Comparison of ENCODE assay signal across 2 cellular contexts in genomic region chr6:116072368-116072767, GRCh38.
TF ChIP-seq lines count a peak whose summit lies in the region.

No MANE protein-coding gene starts in this region.

TF ChIP-seq in K562, 482 proteins besides CTCF, POLR2A, EP300 and RAD21 (continued from another document):
- TF ChIP-seq PATZ1 (CRISPR knock-in tag; IDR thresholded peaks at IDR 0.05; ENCODE audit: borderline replicate concordance) (0 out of 2 replicates have a peak, but pooled peaks have one; percentile 15), PHB (CRISPR knock-in tag; IDR thresholded peaks at IDR 0.05) (no peak), HDAC2 (IDR thresholded peaks at IDR 0.05) (no peak), SRSF9 (IDR thresholded peaks at IDR 0.05; ENCODE audit: borderline replicate concordance, low read depth, low read length) (no peak), DDX20 (tag; IDR thresholded peaks at IDR 0.05; ENCODE audit: low read depth) (no peak), CTBP1 (IDR thresholded peaks at IDR 0.05; ENCODE audit: borderline replicate concordance) (no peak), NCOA6 (IDR thresholded peaks at IDR 0.05) (no peak), HMBOX1 (IDR thresholded peaks at IDR 0.05) (0 out of 2 replicates have a peak, but pooled peaks have one; percentile 21), CBFB (CRISPR knock-in tag; IDR thresholded peaks at IDR 0.05) (no peak), ATF3 (IDR thresholded peaks at IDR 0.05) (peak; percentile 71), ATF3 (CRISPR knock-in tag; conservative IDR thresholded peaks at IDR 0.05) (no peak), NFRKB (IDR thresholded peaks at IDR 0.05; ENCODE audit: low read depth) (no peak), SOX6 (IDR thresholded peaks at IDR 0.05) (no peak), MEIS2 (IDR thresholded peaks at IDR 0.05; ENCODE audit: partially characterized antibody) (peak; percentile 11), POLR2G (IDR thresholded peaks at IDR 0.05; ENCODE audit: low read depth, low read length) (no peak), THRAP3 (IDR thresholded peaks at IDR 0.05; ENCODE audit: borderline replicate concordance) (no peak), TRIM24 (IDR thresholded peaks at IDR 0.05) (peak; percentile 49 to 76; a peak in 2 of 4 replicates)
- TF ChIP-seq, protein P1, sequence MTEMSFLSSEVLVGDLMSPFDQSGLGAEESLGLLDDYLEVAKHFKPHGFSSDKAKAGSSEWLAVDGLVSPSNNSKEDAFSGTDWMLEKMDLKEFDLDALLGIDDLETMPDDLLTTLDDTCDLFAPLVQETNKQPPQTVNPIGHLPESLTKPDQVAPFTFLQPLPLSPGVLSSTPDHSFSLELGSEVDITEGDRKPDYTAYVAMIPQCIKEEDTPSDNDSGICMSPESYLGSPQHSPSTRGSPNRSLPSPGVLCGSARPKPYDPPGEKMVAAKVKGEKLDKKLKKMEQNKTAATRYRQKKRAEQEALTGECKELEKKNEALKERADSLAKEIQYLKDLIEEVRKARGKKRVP (CRISPR knock-in tag; IDR thresholded peaks at IDR 0.05) = peak; percentile 85
- TF ChIP-seq, protein P2, sequence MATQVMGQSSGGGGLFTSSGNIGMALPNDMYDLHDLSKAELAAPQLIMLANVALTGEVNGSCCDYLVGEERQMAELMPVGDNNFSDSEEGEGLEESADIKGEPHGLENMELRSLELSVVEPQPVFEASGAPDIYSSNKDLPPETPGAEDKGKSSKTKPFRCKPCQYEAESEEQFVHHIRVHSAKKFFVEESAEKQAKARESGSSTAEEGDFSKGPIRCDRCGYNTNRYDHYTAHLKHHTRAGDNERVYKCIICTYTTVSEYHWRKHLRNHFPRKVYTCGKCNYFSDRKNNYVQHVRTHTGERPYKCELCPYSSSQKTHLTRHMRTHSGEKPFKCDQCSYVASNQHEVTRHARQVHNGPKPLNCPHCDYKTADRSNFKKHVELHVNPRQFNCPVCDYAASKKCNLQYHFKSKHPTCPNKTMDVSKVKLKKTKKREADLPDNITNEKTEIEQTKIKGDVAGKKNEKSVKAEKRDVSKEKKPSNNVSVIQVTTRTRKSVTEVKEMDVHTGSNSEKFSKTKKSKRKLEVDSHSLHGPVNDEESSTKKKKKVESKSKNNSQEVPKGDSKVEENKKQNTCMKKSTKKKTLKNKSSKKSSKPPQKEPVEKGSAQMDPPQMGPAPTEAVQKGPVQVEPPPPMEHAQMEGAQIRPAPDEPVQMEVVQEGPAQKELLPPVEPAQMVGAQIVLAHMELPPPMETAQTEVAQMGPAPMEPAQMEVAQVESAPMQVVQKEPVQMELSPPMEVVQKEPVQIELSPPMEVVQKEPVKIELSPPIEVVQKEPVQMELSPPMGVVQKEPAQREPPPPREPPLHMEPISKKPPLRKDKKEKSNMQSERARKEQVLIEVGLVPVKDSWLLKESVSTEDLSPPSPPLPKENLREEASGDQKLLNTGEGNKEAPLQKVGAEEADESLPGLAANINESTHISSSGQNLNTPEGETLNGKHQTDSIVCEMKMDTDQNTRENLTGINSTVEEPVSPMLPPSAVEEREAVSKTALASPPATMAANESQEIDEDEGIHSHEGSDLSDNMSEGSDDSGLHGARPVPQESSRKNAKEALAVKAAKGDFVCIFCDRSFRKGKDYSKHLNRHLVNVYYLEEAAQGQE (CRISPR knock-in tag; IDR thresholded peaks at IDR 0.05; ENCODE audit: low read depth) = no peak

TF ChIP-seq in HepG2, 621 proteins besides CTCF, POLR2A, EP300 and RAD21 (continued from another document and continues in another):
- TF ChIP-seq CREB3 (CRISPR knock-in tag; IDR thresholded peaks at IDR 0.05) = no peak
- TF ChIP-seq SRSF1 (optimal IDR thresholded peaks at IDR 0.05; ENCODE audit: low read depth, low read length) = no peak
- TF ChIP-seq ZMAT3 (CRISPR knock-in tag; conservative IDR thresholded peaks at IDR 0.05) = no peak
- TF ChIP-seq, protein P3, sequence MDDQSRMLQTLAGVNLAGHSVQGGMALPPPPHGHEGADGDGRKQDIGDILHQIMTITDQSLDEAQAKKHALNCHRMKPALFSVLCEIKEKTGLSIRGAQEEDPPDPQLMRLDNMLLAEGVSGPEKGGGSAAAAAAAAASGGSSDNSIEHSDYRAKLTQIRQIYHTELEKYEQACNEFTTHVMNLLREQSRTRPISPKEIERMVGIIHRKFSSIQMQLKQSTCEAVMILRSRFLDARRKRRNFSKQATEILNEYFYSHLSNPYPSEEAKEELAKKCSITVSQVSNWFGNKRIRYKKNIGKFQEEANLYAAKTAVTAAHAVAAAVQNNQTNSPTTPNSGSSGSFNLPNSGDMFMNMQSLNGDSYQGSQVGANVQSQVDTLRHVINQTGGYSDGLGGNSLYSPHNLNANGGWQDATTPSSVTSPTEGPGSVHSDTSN (CRISPR knock-in tag; IDR thresholded peaks at IDR 0.05; ENCODE audit: borderline replicate concordance) = no peak
- TF ChIP-seq, protein P4, sequence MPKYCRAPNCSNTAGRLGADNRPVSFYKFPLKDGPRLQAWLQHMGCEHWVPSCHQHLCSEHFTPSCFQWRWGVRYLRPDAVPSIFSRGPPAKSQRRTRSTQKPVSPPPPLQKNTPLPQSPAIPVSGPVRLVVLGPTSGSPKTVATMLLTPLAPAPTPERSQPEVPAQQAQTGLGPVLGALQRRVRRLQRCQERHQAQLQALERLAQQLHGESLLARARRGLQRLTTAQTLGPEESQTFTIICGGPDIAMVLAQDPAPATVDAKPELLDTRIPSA (CRISPR knock-in tag; IDR thresholded peaks at IDR 0.05; ENCODE audit: borderline replicate concordance) = no peak
- TF ChIP-seq ZNF354B (CRISPR knock-in tag; IDR thresholded peaks at IDR 0.05) = no peak
- no peak for TF ChIP-seq ZNF547 (CRISPR knock-in tag; IDR thresholded peaks at IDR 0.05)
- TF ChIP-seq TMF1 (CRISPR knock-in tag; IDR thresholded peaks at IDR 0.05; ENCODE audit: low read depth) = no peak
- no peak for TF ChIP-seq GTF2F1 (IDR thresholded peaks at IDR 0.05; ENCODE audit: low read length)
- no peak for TF ChIP-seq ZFP37 (CRISPR knock-in tag; IDR thresholded peaks at IDR 0.05; ENCODE audit: borderline replicate concordance)
- TF ChIP-seq ZNF616 (CRISPR knock-in tag; IDR thresholded peaks at IDR 0.05; ENCODE audit: low read depth) = no peak
- no peak for TF ChIP-seq ZNF720 (CRISPR knock-in tag; IDR thresholded peaks at IDR 0.05)
- TF ChIP-seq, protein P5, sequence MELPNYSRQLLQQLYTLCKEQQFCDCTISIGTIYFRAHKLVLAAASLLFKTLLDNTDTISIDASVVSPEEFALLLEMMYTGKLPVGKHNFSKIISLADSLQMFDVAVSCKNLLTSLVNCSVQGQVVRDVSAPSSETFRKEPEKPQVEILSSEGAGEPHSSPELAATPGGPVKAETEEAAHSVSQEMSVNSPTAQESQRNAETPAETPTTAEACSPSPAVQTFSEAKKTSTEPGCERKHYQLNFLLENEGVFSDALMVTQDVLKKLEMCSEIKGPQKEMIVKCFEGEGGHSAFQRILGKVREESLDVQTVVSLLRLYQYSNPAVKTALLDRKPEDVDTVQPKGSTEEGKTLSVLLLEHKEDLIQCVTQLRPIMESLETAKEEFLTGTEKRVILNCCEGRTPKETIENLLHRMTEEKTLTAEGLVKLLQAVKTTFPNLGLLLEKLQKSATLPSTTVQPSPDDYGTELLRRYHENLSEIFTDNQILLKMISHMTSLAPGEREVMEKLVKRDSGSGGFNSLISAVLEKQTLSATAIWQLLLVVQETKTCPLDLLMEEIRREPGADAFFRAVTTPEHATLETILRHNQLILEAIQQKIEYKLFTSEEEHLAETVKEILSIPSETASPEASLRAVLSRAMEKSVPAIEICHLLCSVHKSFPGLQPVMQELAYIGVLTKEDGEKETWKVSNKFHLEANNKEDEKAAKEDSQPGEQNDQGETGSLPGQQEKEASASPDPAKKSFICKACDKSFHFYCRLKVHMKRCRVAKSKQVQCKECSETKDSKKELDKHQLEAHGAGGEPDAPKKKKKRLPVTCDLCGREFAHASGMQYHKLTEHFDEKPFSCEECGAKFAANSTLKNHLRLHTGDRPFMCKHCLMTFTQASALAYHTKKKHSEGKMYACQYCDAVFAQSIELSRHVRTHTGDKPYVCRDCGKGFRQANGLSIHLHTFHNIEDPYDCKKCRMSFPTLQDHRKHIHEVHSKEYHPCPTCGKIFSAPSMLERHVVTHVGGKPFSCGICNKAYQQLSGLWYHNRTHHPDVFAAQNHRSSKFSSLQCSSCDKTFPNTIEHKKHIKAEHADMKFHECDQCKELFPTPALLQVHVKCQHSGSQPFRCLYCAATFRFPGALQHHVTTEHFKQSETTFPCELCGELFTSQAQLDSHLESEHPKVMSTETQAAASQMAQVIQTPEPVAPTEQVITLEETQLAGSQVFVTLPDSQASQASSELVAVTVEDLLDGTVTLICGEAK (IDR thresholded peaks at IDR 0.05) = no peak
- TF ChIP-seq, protein P5 (CRISPR knock-in tag; IDR thresholded peaks at IDR 0.05) = no peak
- TF ChIP-seq ZNF33B (CRISPR knock-in tag; IDR thresholded peaks at IDR 0.05) = no peak
- no peak for TF ChIP-seq ZBTB7B (CRISPR knock-in tag; IDR thresholded peaks at IDR 0.05)
- TF ChIP-seq NBN (conservative IDR thresholded peaks at IDR 0.05) = no peak
- TF ChIP-seq SRSF4 (IDR thresholded peaks at IDR 0.05; ENCODE audit: low read depth, low read length, poor library complexity, severe bottlenecking) = no peak
- no peak for TF ChIP-seq BORCS8-MEF2B (CRISPR knock-in tag; IDR thresholded peaks at IDR 0.05)
- TF ChIP-seq MYNN (CRISPR knock-in tag; IDR thresholded peaks at IDR 0.05; ENCODE audit: low read depth) = no peak
- no peak for TF ChIP-seq SOX6 (IDR thresholded peaks at IDR 0.05)
- TF ChIP-seq SOX6 (CRISPR knock-in tag; IDR thresholded peaks at IDR 0.05) = peak; percentile 80
- no peak for TF ChIP-seq SETDB1 (CRISPR knock-in tag; IDR thresholded peaks at IDR 0.05; ENCODE audit: borderline replicate concordance)
- no peak for TF ChIP-seq ZNF326 (CRISPR knock-in tag; IDR thresholded peaks at IDR 0.05; ENCODE audit: borderline replicate concordance)
- no peak for TF ChIP-seq ZNF790 (CRISPR knock-in tag; IDR thresholded peaks at IDR 0.05; ENCODE audit: borderline replicate concordance)
- TF ChIP-seq ZNF180 (CRISPR knock-in tag; IDR thresholded peaks at IDR 0.05; ENCODE audit: borderline replicate concordance, low read depth) = no peak
- no peak for TF ChIP-seq GTF3A (CRISPR knock-in tag; conservative IDR thresholded peaks at IDR 0.05)
- TF ChIP-seq MZF1 (CRISPR knock-in tag; IDR thresholded peaks at IDR 0.05; ENCODE audit: borderline replicate concordance) = no peak
- TF ChIP-seq BATF2 (CRISPR knock-in tag; IDR thresholded peaks at IDR 0.05) = no peak
- TF ChIP-seq REXO4 (CRISPR knock-in tag; IDR thresholded peaks at IDR 0.05; ENCODE audit: borderline replicate concordance) = no peak
- TF ChIP-seq SOX13 (IDR thresholded peaks at IDR 0.05) = peak; percentile 65; the same call in 1 of the 2 replicates
- TF ChIP-seq SOX13 (CRISPR knock-in tag; conservative IDR thresholded peaks at IDR 0.05 in 1 of 2, IDR thresholded peaks at IDR 0.05 in 1 of 2) = peak in 1 of 2 experiments; percentile 5; a peak in 1 of 4 replicates
- no peak for TF ChIP-seq ZNF232 (CRISPR knock-in tag; IDR thresholded peaks at IDR 0.05; ENCODE audit: borderline replicate concordance)
- no peak for TF ChIP-seq ELF4 (CRISPR knock-in tag; IDR thresholded peaks at IDR 0.05; ENCODE audit: borderline replicate concordance)
- TF ChIP-seq ZSCAN31 (CRISPR knock-in tag; IDR thresholded peaks at IDR 0.05; ENCODE audit: low read depth) = no peak
- peak; percentile 84 for TF ChIP-seq MNT (IDR thresholded peaks at IDR 0.05)
- TF ChIP-seq ZNF44 (CRISPR knock-in tag; IDR thresholded peaks at IDR 0.05) = no peak
